Comparison of ENCODE assay signal across 13 cellular contexts in the genomic region with DNA sequence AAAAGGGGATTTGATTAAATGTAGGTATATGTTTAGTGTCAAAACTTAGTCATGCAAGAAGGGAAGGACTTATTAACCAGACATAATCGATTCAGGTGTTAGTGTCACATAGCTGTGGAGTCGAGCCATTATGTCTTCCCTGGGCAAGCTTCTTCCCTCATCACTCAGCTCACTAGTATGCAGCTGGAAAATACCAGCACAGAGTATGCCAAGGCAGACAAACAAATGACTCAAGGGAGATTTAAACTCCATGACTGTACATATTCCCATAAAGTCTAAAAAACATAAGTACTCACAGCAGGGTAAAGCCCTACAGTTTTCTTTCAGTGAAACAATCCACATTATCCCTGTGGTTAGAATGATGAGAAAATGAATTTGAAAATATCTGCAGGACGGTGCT.
A peak's percentile ranks its signal among the peaks of the same experiment; 100 is the strongest.
DNase-seq lines count a peak whose midpoint lies in the region; ATAC-seq and TF ChIP-seq lines count a peak whose summit lies in the region.
"Had no signal": no experiment of that assay in that cellular context is flagged by ENCODE, and none has a peak within 500 bp of the region (broad histone marks: within the 10 kb centered on the region; RNA-seq: fewer than 3 reads in every experiment).

No MANE protein-coding gene starts in this region.

- POLR2A ChIA-PET in WTC11 (lab: Charles Lee): no interaction called here

- no peak for ATAC-seq in WTC11
- ATAC-seq: sciatic nerve had no signal

- H3K4me3 Mint-ChIP-seq in WTC11: no peak overlapping the region
- H3K4me3 Mint-ChIP-seq: central memory CD8-positive, alpha-beta T cell had no signal

- CTCF ChIA-PET in WTC11 (lab: Charles Lee): no interaction called here

- H3K4me1 Mint-ChIP-seq in WTC11: no peaks in the 10 kb centered on the region
- H3K4me1 Mint-ChIP-seq: central memory CD8-positive, alpha-beta T cell had no signal

- no peaks in the 10 kb centered on the region for H3K9me3 Mint-ChIP-seq in WTC11
- H3K9me3 Mint-ChIP-seq: activated T-helper 2 cell treated with anti-CD3 and anti-CD28 coated beads, Interferon-gamma antibody, Interleukin-2, Interleukin-4, amounts not matched to agents 10 μg/mL and 5 μg/mL and 100 μg/mL, durations not matched to agents 14 hours and 24 hours and 36 hours had no signal

- H3K36me3 Mint-ChIP-seq in WTC11: no peaks in the 10 kb centered on the region

- intact Hi-C loops in posterior cingulate gyrus (cut with DNase I): no loop called here

- DNase-seq in HCEC 1CT (peak; percentile 56), amniotic stem cell (lab: John Stamatoyannopoulos, UW) (peak; percentile 22), fibroblast of the conjunctiva (ENCODE audit: low read depth) (peak; percentile 16), smooth muscle cell of the brain vasculature (ENCODE audit: low read depth, low spot score) (peak; percentile 21), NCI-H1417 (lab: John Stamatoyannopoulos, UW) (no peak), posterior cingulate gyrus (no peak), WTC11 (ENCODE audit: low spot score) (no peak)
- DNase-seq: activated CD4-positive, alpha-beta T cell treated with anti-CD3 and anti-CD28 coated beads, Interleukin-2, amount 50 U/mL, for 48 hours; foreskin melanocyte; NCI-H2171 treated with DMSO at 0.1 percent for 48 hours had no signal

- H3K27ac Mint-ChIP-seq in WTC11: no peak overlapping the region
- H3K27ac Mint-ChIP-seq: activated T-helper 2 cell treated with anti-CD3 and anti-CD28 coated beads, Interferon-gamma antibody, Interleukin-2, Interleukin-4, amounts not matched to agents 10 μg/mL and 5 μg/mL and 100 μg/mL, durations not matched to agents 14 hours and 24 hours and 36 hours had no signal

- no peaks in the 10 kb centered on the region for H3K27me3 Mint-ChIP-seq in WTC11 (ENCODE audit: low read depth)
- H3K27me3 Mint-ChIP-seq: central memory CD8-positive, alpha-beta T cell had no signal

- no peak for TF ChIP-seq CTCF in WTC11 (IDR thresholded peaks at IDR 0.05)

TF ChIP-seq in WTC11, 78 proteins besides CTCF, POLR2A, EP300 and RAD21 (continues in another document):
- no peak for TF ChIP-seq ESRRA (CRISPR knock-in tag; IDR thresholded peaks at IDR 0.05; ENCODE audit: borderline replicate concordance)
- no peak for TF ChIP-seq ERG (CRISPR knock-in tag; IDR thresholded peaks at IDR 0.05)
- TF ChIP-seq, protein P1, sequence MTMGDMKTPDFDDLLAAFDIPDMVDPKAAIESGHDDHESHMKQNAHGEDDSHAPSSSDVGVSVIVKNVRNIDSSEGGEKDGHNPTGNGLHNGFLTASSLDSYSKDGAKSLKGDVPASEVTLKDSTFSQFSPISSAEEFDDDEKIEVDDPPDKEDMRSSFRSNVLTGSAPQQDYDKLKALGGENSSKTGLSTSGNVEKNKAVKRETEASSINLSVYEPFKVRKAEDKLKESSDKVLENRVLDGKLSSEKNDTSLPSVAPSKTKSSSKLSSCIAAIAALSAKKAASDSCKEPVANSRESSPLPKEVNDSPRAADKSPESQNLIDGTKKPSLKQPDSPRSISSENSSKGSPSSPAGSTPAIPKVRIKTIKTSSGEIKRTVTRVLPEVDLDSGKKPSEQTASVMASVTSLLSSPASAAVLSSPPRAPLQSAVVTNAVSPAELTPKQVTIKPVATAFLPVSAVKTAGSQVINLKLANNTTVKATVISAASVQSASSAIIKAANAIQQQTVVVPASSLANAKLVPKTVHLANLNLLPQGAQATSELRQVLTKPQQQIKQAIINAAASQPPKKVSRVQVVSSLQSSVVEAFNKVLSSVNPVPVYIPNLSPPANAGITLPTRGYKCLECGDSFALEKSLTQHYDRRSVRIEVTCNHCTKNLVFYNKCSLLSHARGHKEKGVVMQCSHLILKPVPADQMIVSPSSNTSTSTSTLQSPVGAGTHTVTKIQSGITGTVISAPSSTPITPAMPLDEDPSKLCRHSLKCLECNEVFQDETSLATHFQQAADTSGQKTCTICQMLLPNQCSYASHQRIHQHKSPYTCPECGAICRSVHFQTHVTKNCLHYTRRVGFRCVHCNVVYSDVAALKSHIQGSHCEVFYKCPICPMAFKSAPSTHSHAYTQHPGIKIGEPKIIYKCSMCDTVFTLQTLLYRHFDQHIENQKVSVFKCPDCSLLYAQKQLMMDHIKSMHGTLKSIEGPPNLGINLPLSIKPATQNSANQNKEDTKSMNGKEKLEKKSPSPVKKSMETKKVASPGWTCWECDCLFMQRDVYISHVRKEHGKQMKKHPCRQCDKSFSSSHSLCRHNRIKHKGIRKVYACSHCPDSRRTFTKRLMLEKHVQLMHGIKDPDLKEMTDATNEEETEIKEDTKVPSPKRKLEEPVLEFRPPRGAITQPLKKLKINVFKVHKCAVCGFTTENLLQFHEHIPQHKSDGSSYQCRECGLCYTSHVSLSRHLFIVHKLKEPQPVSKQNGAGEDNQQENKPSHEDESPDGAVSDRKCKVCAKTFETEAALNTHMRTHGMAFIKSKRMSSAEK (CRISPR knock-in tag; IDR thresholded peaks at IDR 0.05; ENCODE audit: borderline replicate concordance): no peak
- no peak for TF ChIP-seq FOXK1 (CRISPR knock-in tag; IDR thresholded peaks at IDR 0.05)
- TF ChIP-seq JUN (CRISPR knock-in tag; IDR thresholded peaks at IDR 0.05): no peak
- TF ChIP-seq, protein P2, sequence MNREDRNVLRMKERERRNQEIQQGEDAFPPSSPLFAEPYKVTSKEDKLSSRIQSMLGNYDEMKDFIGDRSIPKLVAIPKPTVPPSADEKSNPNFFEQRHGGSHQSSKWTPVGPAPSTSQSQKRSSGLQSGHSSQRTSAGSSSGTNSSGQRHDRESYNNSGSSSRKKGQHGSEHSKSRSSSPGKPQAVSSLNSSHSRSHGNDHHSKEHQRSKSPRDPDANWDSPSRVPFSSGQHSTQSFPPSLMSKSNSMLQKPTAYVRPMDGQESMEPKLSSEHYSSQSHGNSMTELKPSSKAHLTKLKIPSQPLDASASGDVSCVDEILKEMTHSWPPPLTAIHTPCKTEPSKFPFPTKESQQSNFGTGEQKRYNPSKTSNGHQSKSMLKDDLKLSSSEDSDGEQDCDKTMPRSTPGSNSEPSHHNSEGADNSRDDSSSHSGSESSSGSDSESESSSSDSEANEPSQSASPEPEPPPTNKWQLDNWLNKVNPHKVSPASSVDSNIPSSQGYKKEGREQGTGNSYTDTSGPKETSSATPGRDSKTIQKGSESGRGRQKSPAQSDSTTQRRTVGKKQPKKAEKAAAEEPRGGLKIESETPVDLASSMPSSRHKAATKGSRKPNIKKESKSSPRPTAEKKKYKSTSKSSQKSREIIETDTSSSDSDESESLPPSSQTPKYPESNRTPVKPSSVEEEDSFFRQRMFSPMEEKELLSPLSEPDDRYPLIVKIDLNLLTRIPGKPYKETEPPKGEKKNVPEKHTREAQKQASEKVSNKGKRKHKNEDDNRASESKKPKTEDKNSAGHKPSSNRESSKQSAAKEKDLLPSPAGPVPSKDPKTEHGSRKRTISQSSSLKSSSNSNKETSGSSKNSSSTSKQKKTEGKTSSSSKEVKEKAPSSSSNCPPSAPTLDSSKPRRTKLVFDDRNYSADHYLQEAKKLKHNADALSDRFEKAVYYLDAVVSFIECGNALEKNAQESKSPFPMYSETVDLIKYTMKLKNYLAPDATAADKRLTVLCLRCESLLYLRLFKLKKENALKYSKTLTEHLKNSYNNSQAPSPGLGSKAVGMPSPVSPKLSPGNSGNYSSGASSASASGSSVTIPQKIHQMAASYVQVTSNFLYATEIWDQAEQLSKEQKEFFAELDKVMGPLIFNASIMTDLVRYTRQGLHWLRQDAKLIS (CRISPR knock-in tag; IDR thresholded peaks at IDR 0.05; ENCODE audit: borderline replicate concordance): no peak
- TF ChIP-seq OVOL2 (CRISPR knock-in tag; IDR thresholded peaks at IDR 0.05; ENCODE audit: borderline replicate concordance): no peak
- TF ChIP-seq, protein P3, sequence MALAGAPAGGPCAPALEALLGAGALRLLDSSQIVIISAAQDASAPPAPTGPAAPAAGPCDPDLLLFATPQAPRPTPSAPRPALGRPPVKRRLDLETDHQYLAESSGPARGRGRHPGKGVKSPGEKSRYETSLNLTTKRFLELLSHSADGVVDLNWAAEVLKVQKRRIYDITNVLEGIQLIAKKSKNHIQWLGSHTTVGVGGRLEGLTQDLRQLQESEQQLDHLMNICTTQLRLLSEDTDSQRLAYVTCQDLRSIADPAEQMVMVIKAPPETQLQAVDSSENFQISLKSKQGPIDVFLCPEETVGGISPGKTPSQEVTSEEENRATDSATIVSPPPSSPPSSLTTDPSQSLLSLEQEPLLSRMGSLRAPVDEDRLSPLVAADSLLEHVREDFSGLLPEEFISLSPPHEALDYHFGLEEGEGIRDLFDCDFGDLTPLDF (CRISPR knock-in tag; IDR thresholded peaks at IDR 0.05): no peak
- TF ChIP-seq SP1 (CRISPR knock-in tag; conservative IDR thresholded peaks at IDR 0.05): no peak
- TF ChIP-seq TEAD4 (CRISPR knock-in tag; IDR thresholded peaks at IDR 0.05): no peak
- TF ChIP-seq, protein P4, sequence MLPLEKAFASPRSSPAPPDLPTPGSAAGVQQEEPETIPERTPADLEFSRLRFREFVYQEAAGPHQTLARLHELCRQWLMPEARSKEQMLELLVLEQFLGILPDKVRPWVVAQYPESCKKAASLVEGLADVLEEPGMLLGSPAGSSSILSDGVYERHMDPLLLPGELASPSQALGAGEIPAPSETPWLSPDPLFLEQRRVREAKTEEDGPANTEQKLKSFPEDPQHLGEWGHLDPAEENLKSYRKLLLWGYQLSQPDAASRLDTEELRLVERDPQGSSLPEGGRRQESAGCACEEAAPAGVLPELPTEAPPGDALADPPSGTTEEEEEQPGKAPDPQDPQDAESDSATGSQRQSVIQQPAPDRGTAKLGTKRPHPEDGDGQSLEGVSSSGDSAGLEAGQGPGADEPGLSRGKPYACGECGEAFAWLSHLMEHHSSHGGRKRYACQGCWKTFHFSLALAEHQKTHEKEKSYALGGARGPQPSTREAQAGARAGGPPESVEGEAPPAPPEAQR (CRISPR knock-in tag; IDR thresholded peaks at IDR 0.05): no peak
- TF ChIP-seq ZNF263 (CRISPR knock-in tag; IDR thresholded peaks at IDR 0.05; ENCODE audit: low read depth): no peak
- TF ChIP-seq NFATC4 (CRISPR knock-in tag; IDR thresholded peaks at IDR 0.05): no peak
- no peak for TF ChIP-seq ZNF317 (CRISPR knock-in tag; IDR thresholded peaks at IDR 0.05; ENCODE audit: borderline replicate concordance, low read depth)
- no peak for TF ChIP-seq ETV6 (CRISPR knock-in tag; IDR thresholded peaks at IDR 0.05)
- no peak for TF ChIP-seq IRF2 (CRISPR knock-in tag; IDR thresholded peaks at IDR 0.05; ENCODE audit: borderline replicate concordance, low read depth)

Comparison
In these comparisons a context has a peak if more than half of its experiments do, and no peak if none do; other contexts are left out.
1. DNase-seq: peak in HCEC 1CT (single experiment), amniotic stem cell (single experiment), fibroblast of the conjunctiva (single experiment) and smooth muscle cell of the brain vasculature (single experiment); none in NCI-H1417 (0 of 3), posterior cingulate gyrus (0 of 10) and WTC11 (single experiment).